Comparison of ENCODE assay signal across 8 cellular contexts in the genomic region with DNA sequence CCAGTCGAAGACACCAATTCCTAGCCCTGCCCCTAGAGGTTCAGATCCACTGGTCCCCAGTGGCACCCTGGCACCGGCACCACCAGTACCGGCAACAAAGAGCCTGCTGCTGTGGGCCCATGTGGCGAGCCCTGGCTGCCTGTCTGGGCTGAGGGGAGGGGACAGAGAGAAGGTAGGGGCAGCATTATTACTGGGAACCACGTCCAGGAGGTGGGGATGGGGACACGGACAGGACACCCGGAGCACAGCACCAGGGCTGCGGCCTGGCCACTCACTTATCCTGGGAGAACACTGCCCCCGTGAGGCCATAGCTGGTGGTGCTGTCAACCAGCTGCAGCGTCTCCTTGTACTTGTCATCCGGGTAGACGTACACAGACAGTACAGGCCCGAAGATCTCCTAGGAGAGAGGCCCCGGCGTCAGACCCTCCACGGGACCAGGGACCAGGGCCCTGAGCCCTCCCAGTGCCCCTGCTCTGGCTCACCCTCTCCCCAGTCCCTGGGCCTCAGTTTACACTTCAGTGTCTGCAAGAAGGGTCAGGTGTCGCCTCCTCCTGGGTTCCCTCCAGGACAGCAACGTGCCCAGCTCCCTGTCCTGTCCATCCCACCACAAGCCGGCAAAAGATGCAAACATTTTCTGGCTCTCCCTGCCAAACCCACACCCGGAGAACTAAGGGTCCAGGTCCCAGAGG. TPM values are rescaled to one million over a fixed set of nuclear protein-coding genes. Genes with fewer than 3 reads are reported as not detected.
DNase-seq lines count a peak whose midpoint lies in the region; ATAC-seq and TF ChIP-seq lines count a peak whose summit lies in the region.

No MANE protein-coding gene starts in this region.

- H3K4me1 ChIP-seq in sigmoid colon = peaks cover 0 to 13% (median 0%) of the 10 kb centered on the region in 4 donors

- TF ChIP-seq EP300 in sigmoid colon (IDR thresholded peaks at IDR 0.05) = no peak

- no peak for ATAC-seq in HG03520 (IDR thresholded peaks at IDR 0.05; ENCODE audit: unreplicated experiment)
- ATAC-seq in GM18502 (IDR thresholded peaks at IDR 0.05; ENCODE audit: poor library complexity, unreplicated experiment) = no peak

- H3K27me3 ChIP-seq in sigmoid colon = no peaks in the 10 kb centered on the region

- WGBS in sigmoid colon, 2 donors = 30 to 52% methylated on average over 20 of the region's 20 CpGs

- in situ Hi-C loops in astrocyte of the cerebellum (cut with HindIII; ENCODE audit: low sequenced_read_pairs) = no loop called here

- POLR2A ChIA-PET in GM10248 (lab: Yijun Ruan, JAX) = no interaction called here

- CTCF ChIA-PET in GM10248 (lab: Yijun Ruan, JAX) = interaction anchor here (0.8 to 4.6 kb wide), 11 partner anchors 8 to 363 kb away, joined by 3 to 32 read pairs (median 5); no protein-coding TSS in a partner anchor

- no peaks in the 10 kb centered on the region for H3K9me3 ChIP-seq in sigmoid colon

- peak; percentile 59 for TF ChIP-seq CTCF in GM10248 (IDR thresholded peaks at IDR 0.05; ENCODE audit: control extremely low read depth, extremely low read depth, low read depth, missing control alignments)
- peak; percentile 90 for TF ChIP-seq CTCF in astrocyte of the cerebellum (IDR thresholded peaks at IDR 0.05; ENCODE audit: low read depth, low read length, missing control alignments)
- peak; percentile 20 to 79 (median 60) for TF ChIP-seq CTCF in sigmoid colon (IDR thresholded peaks at IDR 0.05)

- no peak overlapping the region for H3K27ac ChIP-seq in sigmoid colon

- no peak for TF ChIP-seq POLR2A in sigmoid colon (IDR thresholded peaks at IDR 0.05)

- no peak overlapping the region for H3K4me3 ChIP-seq in astrocyte of the cerebellum (ENCODE audit: low read depth, low read length)
- H3K4me3 ChIP-seq in sigmoid colon = no peak overlapping the region

- intact Hi-C loops in sigmoid colon (cut with DNase I) = loop anchor here (2.0 kb wide), 1 partner anchor 278 kb away; no protein-coding TSS in a partner anchor

- H3K36me3 ChIP-seq in sigmoid colon = no peaks in the 10 kb centered on the region

- DNase-seq in GM10248 (ENCODE audit: extremely low spot score) (peak; percentile 84), NCI-H1105 treated with DMSO at 0.1 percent for 48 hours (lab: John Stamatoyannopoulos, UW) (peak; percentile 24), T1000 (lab: John Stamatoyannopoulos, UW) (peak; percentile 40), astrocyte of the cerebellum (ENCODE audit: low read depth) (peak; percentile 71), hippocampal formation (lab: John Stamatoyannopoulos, UW) (peak; percentile 15 to 69), sigmoid colon (peak; percentile 88)

RNA-seq across cellular contexts. Expression of gene TAS1R2, which starts 15.8 kb away (rescaled TPM):
- total RNA-seq in sigmoid colon = not detected
- polyA plus RNA-seq in sigmoid colon = not detected

RNA-seq across cellular contexts. Expression of gene ALDH4A1, which starts 27.1 kb away (rescaled TPM):
- 10 to 100 TPM in 1 of 4 donors, 1 to 10 TPM in 3; 6.7 to 12.8 (median 8.4) TPM for total RNA-seq in sigmoid colon
- 10 to 100 TPM in 1 of 3 donors, 1 to 10 TPM in 2; 2.4 to 11.0 (median 3.7) TPM for polyA plus RNA-seq in sigmoid colon

Comparison
In these comparisons a context has a peak if more than half of its experiments do, and no peak if none do; other contexts are left out.
1. DNase-seq: peak in every context shown above with its lines; median percentile 88 in sigmoid colon; 84 in GM10248; 71 in astrocyte of the cerebellum; 42 in hippocampal formation; 40 in T1000; 24 in NCI-H1105 treated with DMSO at 0.1 percent for 48 hours.